ENCODE assay signal across 3 cellular contexts in the genomic region with DNA sequence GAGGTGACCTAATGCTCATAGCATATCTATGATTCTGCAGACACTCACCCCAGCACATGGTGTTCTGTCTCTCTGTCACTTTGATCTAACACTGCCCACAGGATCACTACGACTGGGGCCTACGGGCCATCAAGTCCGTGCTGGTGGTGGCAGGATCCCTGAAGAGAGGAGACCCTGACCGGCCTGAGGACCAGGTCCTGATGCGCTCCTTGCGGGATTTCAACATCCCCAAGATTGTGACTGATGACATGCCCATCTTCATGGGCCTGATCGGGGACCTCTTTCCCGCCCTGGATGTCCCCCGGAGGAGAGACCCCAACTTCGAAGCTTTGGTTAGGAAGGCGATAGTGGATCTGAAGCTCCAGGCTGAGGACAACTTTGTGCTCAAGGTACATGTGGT.
"Had no signal": no experiment of that assay in that cellular context is flagged by ENCODE, and none has a peak within 500 bp of the region (broad histone marks: within the 10 kb centered on the region; RNA-seq: fewer than 3 reads in every experiment).

No MANE protein-coding gene starts in this region.

- ATAC-seq: GM12878 had no signal

- DNase-seq: GDM1, GF-D8 had no signal
